Comparison of ENCODE assay signal across 1 cellular context in the genomic region with DNA sequence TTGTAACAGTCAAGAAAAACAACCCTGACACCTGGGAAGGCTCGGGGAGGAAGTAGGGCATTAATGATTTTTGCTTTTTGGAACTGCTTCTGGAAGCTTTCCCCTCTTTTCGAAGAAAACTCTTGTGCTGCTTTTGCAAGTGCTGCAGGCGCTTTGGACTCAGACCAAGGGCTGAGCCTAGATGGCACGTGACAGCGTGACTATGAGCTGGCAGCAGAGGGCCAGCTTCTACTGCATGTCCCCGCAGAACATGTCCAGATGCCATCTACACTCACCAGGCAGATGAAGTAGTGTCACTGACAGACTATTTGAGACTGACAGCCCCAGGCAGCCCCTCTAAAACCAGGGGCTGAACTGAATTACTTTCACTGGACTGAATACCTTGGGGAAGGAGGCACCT.
TF ChIP-seq lines count a peak whose summit lies in the region.

No MANE protein-coding gene starts in this region.

TF ChIP-seq in GM23338, 12 proteins besides CTCF, POLR2A, EP300 and RAD21 (continued from another document):
- TF ChIP-seq, protein P1, sequence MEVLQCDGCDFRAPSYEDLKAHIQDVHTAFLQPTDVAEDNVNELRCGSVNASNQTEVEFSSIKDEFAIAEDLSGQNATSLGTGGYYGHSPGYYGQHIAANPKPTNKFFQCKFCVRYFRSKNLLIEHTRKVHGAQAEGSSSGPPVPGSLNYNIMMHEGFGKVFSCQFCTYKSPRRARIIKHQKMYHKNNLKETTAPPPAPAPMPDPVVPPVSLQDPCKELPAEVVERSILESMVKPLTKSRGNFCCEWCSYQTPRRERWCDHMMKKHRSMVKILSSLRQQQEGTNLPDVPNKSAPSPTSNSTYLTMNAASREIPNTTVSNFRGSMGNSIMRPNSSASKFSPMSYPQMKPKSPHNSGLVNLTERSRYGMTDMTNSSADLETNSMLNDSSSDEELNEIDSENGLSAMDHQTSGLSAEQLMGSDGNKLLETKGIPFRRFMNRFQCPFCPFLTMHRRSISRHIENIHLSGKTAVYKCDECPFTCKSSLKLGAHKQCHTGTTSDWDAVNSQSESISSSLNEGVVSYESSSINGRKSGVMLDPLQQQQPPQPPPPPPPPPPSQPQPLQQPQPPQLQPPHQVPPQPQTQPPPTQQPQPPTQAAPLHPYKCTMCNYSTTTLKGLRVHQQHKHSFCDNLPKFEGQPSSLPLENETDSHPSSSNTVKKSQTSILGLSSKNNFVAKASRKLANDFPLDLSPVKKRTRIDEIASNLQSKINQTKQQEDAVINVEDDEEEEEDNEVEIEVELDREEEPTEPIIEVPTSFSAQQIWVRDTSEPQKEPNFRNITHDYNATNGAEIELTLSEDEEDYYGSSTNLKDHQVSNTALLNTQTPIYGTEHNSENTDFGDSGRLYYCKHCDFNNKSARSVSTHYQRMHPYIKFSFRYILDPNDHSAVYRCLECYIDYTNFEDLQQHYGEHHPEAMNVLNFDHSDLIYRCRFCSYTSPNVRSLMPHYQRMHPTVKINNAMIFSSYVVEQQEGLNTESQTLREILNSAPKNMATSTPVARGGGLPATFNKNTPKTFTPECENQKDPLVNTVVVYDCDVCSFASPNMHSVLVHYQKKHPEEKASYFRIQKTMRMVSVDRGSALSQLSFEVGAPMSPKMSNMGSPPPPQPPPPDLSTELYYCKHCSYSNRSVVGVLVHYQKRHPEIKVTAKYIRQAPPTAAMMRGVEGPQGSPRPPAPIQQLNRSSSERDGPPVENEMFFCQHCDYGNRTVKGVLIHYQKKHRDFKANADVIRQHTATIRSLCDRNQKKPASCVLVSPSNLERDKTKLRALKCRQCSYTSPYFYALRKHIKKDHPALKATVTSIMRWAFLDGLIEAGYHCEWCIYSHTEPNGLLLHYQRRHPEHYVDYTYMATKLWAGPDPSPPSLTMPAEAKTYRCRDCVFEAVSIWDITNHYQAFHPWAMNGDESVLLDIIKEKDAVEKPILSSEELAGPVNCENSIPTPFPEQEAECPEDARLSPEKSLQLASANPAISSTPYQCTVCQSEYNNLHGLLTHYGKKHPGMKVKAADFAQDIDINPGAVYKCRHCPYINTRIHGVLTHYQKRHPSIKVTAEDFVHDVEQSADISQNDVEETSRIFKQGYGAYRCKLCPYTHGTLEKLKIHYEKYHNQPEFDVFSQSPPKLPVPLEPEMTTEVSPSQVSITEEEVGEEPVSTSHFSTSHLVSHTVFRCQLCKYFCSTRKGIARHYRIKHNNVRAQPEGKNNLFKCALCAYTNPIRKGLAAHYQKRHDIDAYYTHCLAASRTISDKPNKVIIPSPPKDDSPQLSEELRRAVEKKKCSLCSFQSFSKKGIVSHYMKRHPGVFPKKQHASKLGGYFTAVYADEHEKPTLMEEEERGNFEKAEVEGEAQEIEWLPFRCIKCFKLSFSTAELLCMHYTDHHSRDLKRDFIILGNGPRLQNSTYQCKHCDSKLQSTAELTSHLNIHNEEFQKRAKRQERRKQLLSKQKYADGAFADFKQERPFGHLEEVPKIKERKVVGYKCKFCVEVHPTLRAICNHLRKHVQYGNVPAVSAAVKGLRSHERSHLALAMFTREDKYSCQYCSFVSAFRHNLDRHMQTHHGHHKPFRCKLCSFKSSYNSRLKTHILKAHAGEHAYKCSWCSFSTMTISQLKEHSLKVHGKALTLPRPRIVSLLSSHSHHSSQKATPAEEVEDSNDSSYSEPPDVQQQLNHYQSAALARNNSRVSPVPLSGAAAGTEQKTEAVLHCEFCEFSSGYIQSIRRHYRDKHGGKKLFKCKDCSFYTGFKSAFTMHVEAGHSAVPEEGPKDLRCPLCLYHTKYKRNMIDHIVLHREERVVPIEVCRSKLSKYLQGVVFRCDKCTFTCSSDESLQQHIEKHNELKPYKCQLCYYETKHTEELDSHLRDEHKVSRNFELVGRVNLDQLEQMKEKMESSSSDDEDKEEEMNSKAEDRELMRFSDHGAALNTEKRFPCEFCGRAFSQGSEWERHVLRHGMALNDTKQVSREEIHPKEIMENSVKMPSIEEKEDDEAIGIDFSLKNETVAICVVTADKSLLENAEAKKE (CRISPR knock-in tag; IDR thresholded peaks at IDR 0.05) = no peak
- no peak for TF ChIP-seq CREB1 (CRISPR knock-in tag; IDR thresholded peaks at IDR 0.05; ENCODE audit: low read depth)
- TF ChIP-seq ZNF331 (CRISPR knock-in tag; IDR thresholded peaks at IDR 0.05; ENCODE audit: low read depth) = no peak
- TF ChIP-seq JUNB (IDR thresholded peaks at IDR 0.05; ENCODE audit: unreplicated experiment) = no peak
- TF ChIP-seq, protein P2, sequence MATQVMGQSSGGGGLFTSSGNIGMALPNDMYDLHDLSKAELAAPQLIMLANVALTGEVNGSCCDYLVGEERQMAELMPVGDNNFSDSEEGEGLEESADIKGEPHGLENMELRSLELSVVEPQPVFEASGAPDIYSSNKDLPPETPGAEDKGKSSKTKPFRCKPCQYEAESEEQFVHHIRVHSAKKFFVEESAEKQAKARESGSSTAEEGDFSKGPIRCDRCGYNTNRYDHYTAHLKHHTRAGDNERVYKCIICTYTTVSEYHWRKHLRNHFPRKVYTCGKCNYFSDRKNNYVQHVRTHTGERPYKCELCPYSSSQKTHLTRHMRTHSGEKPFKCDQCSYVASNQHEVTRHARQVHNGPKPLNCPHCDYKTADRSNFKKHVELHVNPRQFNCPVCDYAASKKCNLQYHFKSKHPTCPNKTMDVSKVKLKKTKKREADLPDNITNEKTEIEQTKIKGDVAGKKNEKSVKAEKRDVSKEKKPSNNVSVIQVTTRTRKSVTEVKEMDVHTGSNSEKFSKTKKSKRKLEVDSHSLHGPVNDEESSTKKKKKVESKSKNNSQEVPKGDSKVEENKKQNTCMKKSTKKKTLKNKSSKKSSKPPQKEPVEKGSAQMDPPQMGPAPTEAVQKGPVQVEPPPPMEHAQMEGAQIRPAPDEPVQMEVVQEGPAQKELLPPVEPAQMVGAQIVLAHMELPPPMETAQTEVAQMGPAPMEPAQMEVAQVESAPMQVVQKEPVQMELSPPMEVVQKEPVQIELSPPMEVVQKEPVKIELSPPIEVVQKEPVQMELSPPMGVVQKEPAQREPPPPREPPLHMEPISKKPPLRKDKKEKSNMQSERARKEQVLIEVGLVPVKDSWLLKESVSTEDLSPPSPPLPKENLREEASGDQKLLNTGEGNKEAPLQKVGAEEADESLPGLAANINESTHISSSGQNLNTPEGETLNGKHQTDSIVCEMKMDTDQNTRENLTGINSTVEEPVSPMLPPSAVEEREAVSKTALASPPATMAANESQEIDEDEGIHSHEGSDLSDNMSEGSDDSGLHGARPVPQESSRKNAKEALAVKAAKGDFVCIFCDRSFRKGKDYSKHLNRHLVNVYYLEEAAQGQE (IDR thresholded peaks at IDR 0.05; ENCODE audit: unreplicated experiment) = no peak
